Comparison of ENCODE assay signal across 16 cellular contexts in genomic region chr4:142419712-142420111, GRCh38.
DNase-seq lines count a peak whose midpoint lies in the region; ATAC-seq and TF ChIP-seq lines count a peak whose summit lies in the region.
"Had no signal": no experiment of that assay in that cellular context is flagged by ENCODE, and none has a peak within 500 bp of the region (broad histone marks: within the 10 kb centered on the region; RNA-seq: fewer than 3 reads in every experiment).

No MANE protein-coding gene starts in this region.

- H3K4me3 ChIP-seq in CD4-positive, CD25-positive, alpha-beta regulatory T cell (ENCODE audit: low read depth, low read length) = no peak overlapping the region
- no peak overlapping the region for H3K4me3 ChIP-seq in osteoblast (ENCODE audit: insufficient read depth, low read length)
- H3K4me3 ChIP-seq: BLaER1 treated with 17β-estradiol and CSF1 and Interleukin-3, amounts not matched to agents 10 nM and 100 nM; GM12878 had no signal

- no peaks in the 10 kb centered on the region for H3K79me2 ChIP-seq in osteoblast (ENCODE audit: insufficient read depth, low read length)

- DNase-seq in CD4-positive, CD25-positive, alpha-beta regulatory T cell = no peak
- DNase-seq in NCI-H82 (lab: John Stamatoyannopoulos, UW) = peak; percentile 91
- no peak for DNase-seq in osteoblast (ENCODE audit: insufficient read length, low spot score, missing footprints)
- no peak for DNase-seq in head of caudate nucleus
- no peak for DNase-seq in HuH-7 (ENCODE audit: low spot score)
- no peak for DNase-seq in stimulated activated CD4-positive, alpha-beta T cell treated with anti-CD3 and anti-CD28 coated beads, Interleukin-4, amount 100 ng/mL, for 24 hours
- DNase-seq: AML-193; Calu3; CD4-positive, alpha-beta T cell; DMS79; GOT3; H9; IMR-90 had no signal

- no peak for TF ChIP-seq CTCF in osteoblast (IDR thresholded peaks at IDR 0.05; ENCODE audit: extremely low read depth, low read depth, low read length)

- intact Hi-C loops in head of caudate nucleus (cut with DNase I) = no loop called here

- no peaks in the 10 kb centered on the region for H3K27me3 Mint-ChIP-seq in CD4-positive, CD25-positive, alpha-beta regulatory T cell
- H3K27me3 Mint-ChIP-seq: CD4-positive, alpha-beta T cell had no signal

- no peaks in the 10 kb centered on the region for H3K9me3 ChIP-seq in CD4-positive, CD25-positive, alpha-beta regulatory T cell (ENCODE audit: control insufficient read depth in 2 of 2, low read length in 2 of 2)
- H3K9me3 ChIP-seq in osteoblast (ENCODE audit: low read depth, low read length) = no peaks in the 10 kb centered on the region

- H2AFZ ChIP-seq in osteoblast (ENCODE audit: low read length) = peak overlapping the region; percentile 18

- H4K20me1 ChIP-seq in osteoblast (ENCODE audit: insufficient read depth, low read length) = no peaks in the 10 kb centered on the region
- H4K20me1 ChIP-seq: BLaER1 treated with 17β-estradiol and CSF1 and Interleukin-3, amounts not matched to agents 10 nM and 100 nM had no signal

- no peaks in the 10 kb centered on the region for H3K27me3 ChIP-seq in CD4-positive, CD25-positive, alpha-beta regulatory T cell (ENCODE audit: control insufficient read depth, insufficient read depth, low read length)
- H3K27me3 ChIP-seq in osteoblast (ENCODE audit: insufficient read depth, low read length) = no peaks in the 10 kb centered on the region
- H3K27me3 ChIP-seq: BLaER1 treated with 17β-estradiol and CSF1 and Interleukin-3, amounts not matched to agents 10 nM and 100 nM had no signal

- H3K4me1 ChIP-seq in CD4-positive, CD25-positive, alpha-beta regulatory T cell (ENCODE audit: control insufficient read depth, insufficient read depth, low read length, poor library complexity, severe bottlenecking) = peaks cover 15% of the 10 kb centered on the region
- peaks cover 10% of the 10 kb centered on the region for H3K4me1 ChIP-seq in osteoblast (ENCODE audit: insufficient read depth, low read length)

- H3K9me3 Mint-ChIP-seq in CD4-positive, CD25-positive, alpha-beta regulatory T cell = peaks cover 0 to 3% (median 0%) of the 10 kb centered on the region in 7 donors
- H3K9me3 Mint-ChIP-seq: H9 had no signal

- H3K36me3 ChIP-seq in CD4-positive, CD25-positive, alpha-beta regulatory T cell (ENCODE audit: control insufficient read depth, insufficient read depth, low read length) = no peaks in the 10 kb centered on the region
- H3K36me3 ChIP-seq in osteoblast (ENCODE audit: insufficient read depth, low read length) = no peaks in the 10 kb centered on the region
- H3K36me3 ChIP-seq: BLaER1 treated with 17β-estradiol and CSF1 and Interleukin-3, amounts not matched to agents 10 nM and 100 nM had no signal

- peak overlapping the region in 1 of 3 donors; percentile 12 for H3K27ac Mint-ChIP-seq in CD4-positive, CD25-positive, alpha-beta regulatory T cell
- H3K27ac Mint-ChIP-seq: CD4-positive, alpha-beta T cell; H9 had no signal

- H3K27ac ChIP-seq in CD4-positive, CD25-positive, alpha-beta regulatory T cell (ENCODE audit: insufficient read depth, low read length, poor library complexity, severe bottlenecking) = peak overlapping the region; percentile 2
- no peak overlapping the region for H3K27ac ChIP-seq in osteoblast (ENCODE audit: low read depth, low read length)
- H3K27ac ChIP-seq: BLaER1 treated with 17β-estradiol and CSF1 and Interleukin-3, amounts not matched to agents 10 nM and 100 nM had no signal

- no peak overlapping the region for H3K4me3 Mint-ChIP-seq in CD4-positive, CD25-positive, alpha-beta regulatory T cell
- H3K4me3 Mint-ChIP-seq: CD4-positive, alpha-beta T cell; H9 had no signal

- ATAC-seq in CD4-positive, CD25-positive, alpha-beta regulatory T cell (ENCODE audit: low read depth in 2 of 2) = no peak
- peak; percentile 36; the same call in 1 of the 3 replicates for ATAC-seq in SK-N-SH treated with all-trans-retinoic acid at 6 μM for 48 hours
- ATAC-seq: GM12878 had no signal

- H3K4me2 ChIP-seq in osteoblast (ENCODE audit: insufficient read depth, low read length) = no peak overlapping the region
- H3K4me2 ChIP-seq: BLaER1 treated with 17β-estradiol and CSF1 and Interleukin-3, amounts not matched to agents 10 nM and 100 nM had no signal

- peaks cover 6 to 28% (median 18%) of the 10 kb centered on the region in 4 donors for H3K4me1 Mint-ChIP-seq in CD4-positive, CD25-positive, alpha-beta regulatory T cell

- peaks cover 6% of the 10 kb centered on the region for H3K36me3 Mint-ChIP-seq in CD4-positive, CD25-positive, alpha-beta regulatory T cell

TF ChIP-seq in SK-N-SH treated with all-trans-retinoic acid at 6 μM for 48 hours, 23 proteins besides CTCF, POLR2A, EP300 and RAD21:
- TF ChIP-seq, protein P1, sequence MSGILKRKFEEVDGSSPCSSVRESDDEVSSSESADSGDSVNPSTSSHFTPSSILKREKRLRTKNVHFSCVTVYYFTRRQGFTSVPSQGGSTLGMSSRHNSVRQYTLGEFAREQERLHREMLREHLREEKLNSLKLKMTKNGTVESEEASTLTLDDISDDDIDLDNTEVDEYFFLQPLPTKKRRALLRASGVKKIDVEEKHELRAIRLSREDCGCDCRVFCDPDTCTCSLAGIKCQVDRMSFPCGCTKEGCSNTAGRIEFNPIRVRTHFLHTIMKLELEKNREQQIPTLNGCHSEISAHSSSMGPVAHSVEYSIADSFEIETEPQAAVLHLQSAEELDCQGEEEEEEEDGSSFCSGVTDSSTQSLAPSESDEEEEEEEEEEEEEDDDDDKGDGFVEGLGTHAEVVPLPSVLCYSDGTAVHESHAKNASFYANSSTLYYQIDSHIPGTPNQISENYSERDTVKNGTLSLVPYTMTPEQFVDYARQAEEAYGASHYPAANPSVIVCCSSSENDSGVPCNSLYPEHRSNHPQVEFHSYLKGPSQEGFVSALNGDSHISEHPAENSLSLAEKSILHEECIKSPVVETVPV (CRISPR knock-in tag; IDR thresholded peaks at IDR 0.05) = no peak
- TF ChIP-seq ZNF70 (CRISPR knock-in tag; IDR thresholded peaks at IDR 0.05) (peak; percentile 32; the same call in 1 of the 2 replicates), TSHZ2 (CRISPR knock-in tag; IDR thresholded peaks at IDR 0.05) (peak; percentile 73; the same call in 1 of the 2 replicates), TCF4 (CRISPR knock-in tag; IDR thresholded peaks at IDR 0.05; ENCODE audit: borderline replicate concordance) (peak; percentile 85; the same call in 1 of the 2 replicates)
